In the genomic region with DNA sequence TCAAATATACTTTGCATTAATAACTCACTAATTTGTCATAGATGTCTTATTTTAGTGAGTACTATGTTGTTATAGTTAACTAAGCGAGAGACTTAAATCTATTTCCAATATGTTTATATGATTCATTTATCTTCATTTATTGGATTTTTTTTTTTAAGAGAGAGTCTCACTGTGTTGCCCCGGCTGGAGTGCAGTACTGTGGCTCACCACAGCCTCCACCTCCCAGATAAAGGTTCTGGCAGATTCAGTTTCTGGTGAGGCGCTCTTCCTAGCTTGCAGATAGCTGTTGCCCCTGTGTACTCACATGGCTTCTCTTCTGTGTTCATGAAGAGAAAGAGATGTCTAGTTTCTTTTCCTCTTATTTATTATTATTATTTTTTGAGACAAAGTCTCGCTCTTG, we compare ENCODE assay signal across 21 cellular contexts.
"Had no signal": no experiment of that assay in that cellular context is flagged by ENCODE, and none has a peak within 500 bp of the region (broad histone marks: within the 10 kb centered on the region; RNA-seq: fewer than 3 reads in every experiment).

No MANE protein-coding gene starts in this region.

- DNase-seq: KBM-7, NCI-H1092, NCI-H1105 treated with DMSO at 0.1 percent for 48 hours, NCI-H1417 treated with DMSO at 0.1 percent for 48 hours, NCI-H146, NCI-H1694 treated with DMSO at 0.1 percent for 48 hours, NCI-H1930, NCI-H2081, NCI-H2107, NCI-H2227 treated with DMSO at 0.1 percent for 48 hours, NCI-H446, NCI-H510A, NCI-H524 treated with DMSO at 0.1 percent for 48 hours, NCI-H69, NCI-H774, RPMI8226, SHP77 treated with DMSO at 0.1 percent for 48 hours, SJCRH30 had no signal

- H3K27me3 ChIP-seq: SJCRH30 had no signal

- H3K9me3 ChIP-seq: SJCRH30 had no signal

- H3K4me1 Mint-ChIP-seq: IgD-negative memory B cell had no signal

- H3K27ac ChIP-seq: SJCRH30 had no signal

- ATAC-seq: Right ventricle myocardium inferior had no signal

- FAIRE-seq: RCC 7860 had no signal

- H3K4me3 Mint-ChIP-seq: IgD-negative memory B cell had no signal

- H3K27me3 Mint-ChIP-seq: IgD-negative memory B cell had no signal

- H3K27ac Mint-ChIP-seq: IgD-negative memory B cell had no signal

- H3K36me3 ChIP-seq: SJCRH30 had no signal

- H3K4me3 ChIP-seq: SJCRH30 had no signal

- H3K36me3 Mint-ChIP-seq: IgD-negative memory B cell had no signal
